1 cellular context compared by ENCODE assay signal in genomic region chr1:1782399-1783221, GRCh38.
TF ChIP-seq lines count a peak whose summit lies in the region.

No MANE protein-coding gene starts in this region.

TF ChIP-seq in GM12878, 131 proteins besides CTCF, POLR2A, EP300 and RAD21 (continued from another document and continues in another):
- TF ChIP-seq, protein P1, sequence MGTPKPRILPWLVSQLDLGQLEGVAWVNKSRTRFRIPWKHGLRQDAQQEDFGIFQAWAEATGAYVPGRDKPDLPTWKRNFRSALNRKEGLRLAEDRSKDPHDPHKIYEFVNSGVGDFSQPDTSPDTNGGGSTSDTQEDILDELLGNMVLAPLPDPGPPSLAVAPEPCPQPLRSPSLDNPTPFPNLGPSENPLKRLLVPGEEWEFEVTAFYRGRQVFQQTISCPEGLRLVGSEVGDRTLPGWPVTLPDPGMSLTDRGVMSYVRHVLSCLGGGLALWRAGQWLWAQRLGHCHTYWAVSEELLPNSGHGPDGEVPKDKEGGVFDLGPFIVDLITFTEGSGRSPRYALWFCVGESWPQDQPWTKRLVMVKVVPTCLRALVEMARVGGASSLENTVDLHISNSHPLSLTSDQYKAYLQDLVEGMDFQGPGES (IDR thresholded peaks at IDR 0.05) = no peak
- TF ChIP-seq SP1 (IDR thresholded peaks at IDR 0.05; ENCODE audit: low read depth, low read length) (no peak), RELA (IDR thresholded peaks at IDR 0.05; ENCODE audit: borderline replicate concordance, partially characterized antibody) (no peak), MTA3 (IDR thresholded peaks at IDR 0.05; ENCODE audit: borderline replicate concordance, low read length) (peak; percentile 87), IRF4 (IDR thresholded peaks at IDR 0.05; ENCODE audit: low read depth, low read length) (no peak), BCLAF1 (IDR thresholded peaks at IDR 0.05) (no peak), MLLT1 (IDR thresholded peaks at IDR 0.05) (no peak), ETV6 (conservative IDR thresholded peaks at IDR 0.05 in 1 of 2, IDR thresholded peaks at IDR 0.05 in 1 of 2; ENCODE audit: borderline replicate concordance in 1 of 2, low read depth in 1 of 2) (no peak), TARDBP (IDR thresholded peaks at IDR 0.05; ENCODE audit: borderline replicate concordance) (no peak), DPF2 (IDR thresholded peaks at IDR 0.05) (0 out of 2 replicates have a peak, but pooled peaks have one; percentile 35), ATF2 (IDR thresholded peaks at IDR 0.05; ENCODE audit: low read length) (no peak; the same call in 1 of the 2 replicates), RUNX3 (IDR thresholded peaks at IDR 0.05; ENCODE audit: low read length) (no peak), CREB1 (IDR thresholded peaks at IDR 0.05; ENCODE audit: low read depth) (no peak), WRNIP1 (IDR thresholded peaks at IDR 0.05; ENCODE audit: borderline replicate concordance, low read depth, low read length) (no peak), IRF5 (IDR thresholded peaks at IDR 0.05; ENCODE audit: borderline replicate concordance) (no peak), CHD2 (IDR thresholded peaks at IDR 0.05; ENCODE audit: borderline replicate concordance, low read depth, low read length) (no peak), ELK1 (IDR thresholded peaks at IDR 0.05; ENCODE audit: low read depth, low read length) (no peak), IKZF2 (IDR thresholded peaks at IDR 0.05) (peak; percentile 38 to 47; a peak in 3 of 4 replicates), YBX1 (IDR thresholded peaks at IDR 0.05) (no peak), CEBPB (IDR thresholded peaks at IDR 0.05; ENCODE audit: borderline replicate concordance in 1 of 2, low read depth in 2 of 2, low read length in 2 of 2) (no peak), NFXL1 (IDR thresholded peaks at IDR 0.05; ENCODE audit: borderline replicate concordance) (no peak), ZNF274 (IDR thresholded peaks at IDR 0.05; ENCODE audit: insufficient read depth, insufficient read length) (no peak), KAT2A (conservative IDR thresholded peaks at IDR 0.05; ENCODE audit: control insufficient read depth, low read depth, low read length) (no peak), E4F1 (IDR thresholded peaks at IDR 0.05; ENCODE audit: borderline replicate concordance, partially characterized antibody) (no peak), MYB (IDR thresholded peaks at IDR 0.05; ENCODE audit: borderline replicate concordance, low read depth, low read length) (no peak), JUNB (IDR thresholded peaks at IDR 0.05) (no peak), JUND (IDR thresholded peaks at IDR 0.05; ENCODE audit: low read depth, low read length) (no peak), BACH1 (IDR thresholded peaks at IDR 0.05; ENCODE audit: borderline replicate concordance) (peak; percentile 30; the same call in 1 of the 2 replicates), ESRRA (IDR thresholded peaks at IDR 0.05; ENCODE audit: low read length) (no peak), CEBPZ (IDR thresholded peaks at IDR 0.05; ENCODE audit: low read depth, low read length) (no peak), RBBP5 (conservative IDR thresholded peaks at IDR 0.05) (no peak), ZNF207 (IDR thresholded peaks at IDR 0.05; ENCODE audit: borderline replicate concordance) (no peak), SIN3A (IDR thresholded peaks at IDR 0.05; ENCODE audit: low read depth, low read length) (no peak), POU2F2 (IDR thresholded peaks at IDR 0.05; ENCODE audit: borderline replicate concordance, low read depth, low read length) (no peak), KLF5 (IDR thresholded peaks at IDR 0.05; ENCODE audit: partially characterized antibody) (no peak), ZNF384 (IDR thresholded peaks at IDR 0.05; ENCODE audit: borderline replicate concordance, low read depth, low read length) (no peak), PAX8 (IDR thresholded peaks at IDR 0.05) (no peak), POLR2AphosphoS5 (IDR thresholded peaks at IDR 0.05; ENCODE audit: low read length) (peak; percentile 51), ATF7 (IDR thresholded peaks at IDR 0.05; ENCODE audit: low read depth) (no peak), PRDM15 (CRISPR knock-in tag; IDR thresholded peaks at IDR 0.05) (no peak), MEF2A (IDR thresholded peaks at IDR 0.05; ENCODE audit: insufficient read depth, low read depth, low read length) (no peak)
- TF ChIP-seq, protein P2, sequence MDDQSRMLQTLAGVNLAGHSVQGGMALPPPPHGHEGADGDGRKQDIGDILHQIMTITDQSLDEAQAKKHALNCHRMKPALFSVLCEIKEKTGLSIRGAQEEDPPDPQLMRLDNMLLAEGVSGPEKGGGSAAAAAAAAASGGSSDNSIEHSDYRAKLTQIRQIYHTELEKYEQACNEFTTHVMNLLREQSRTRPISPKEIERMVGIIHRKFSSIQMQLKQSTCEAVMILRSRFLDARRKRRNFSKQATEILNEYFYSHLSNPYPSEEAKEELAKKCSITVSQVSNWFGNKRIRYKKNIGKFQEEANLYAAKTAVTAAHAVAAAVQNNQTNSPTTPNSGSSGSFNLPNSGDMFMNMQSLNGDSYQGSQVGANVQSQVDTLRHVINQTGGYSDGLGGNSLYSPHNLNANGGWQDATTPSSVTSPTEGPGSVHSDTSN (IDR thresholded peaks at IDR 0.05; ENCODE audit: insufficient replicate concordance, low read depth, low read length) = no peak
